Comparison of ENCODE assay signal across 8 cellular contexts in the genomic region with DNA sequence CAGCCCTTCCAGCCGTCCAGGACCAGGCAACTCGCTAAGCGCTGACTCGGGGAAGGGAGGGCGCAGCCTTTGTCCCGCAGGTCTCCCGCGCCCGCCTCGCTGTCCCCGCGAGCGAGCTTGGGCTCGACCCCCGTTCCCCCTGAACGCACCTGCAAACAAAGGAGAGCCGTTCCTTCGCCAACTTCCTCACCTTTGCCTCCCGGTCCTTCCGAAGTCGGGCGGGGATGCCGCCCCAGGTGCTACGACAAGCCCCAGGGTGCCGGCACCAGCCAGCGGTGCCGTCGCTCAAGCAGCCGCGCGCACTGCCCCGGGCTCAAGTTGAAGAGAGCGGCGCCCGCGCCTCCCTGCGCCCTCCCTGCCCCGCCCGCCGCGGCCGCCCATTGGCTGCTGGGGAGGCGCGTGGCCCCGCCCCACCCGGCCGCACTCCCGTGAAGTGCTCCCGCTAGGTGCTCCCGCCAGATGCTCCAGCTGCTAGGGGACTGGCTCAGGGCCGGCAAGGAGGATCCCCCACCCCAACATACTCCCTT.
DNase-seq lines count a peak whose midpoint lies in the region; ATAC-seq and TF ChIP-seq lines count a peak whose summit lies in the region.

No MANE protein-coding gene starts in this region.

- no peak overlapping the region for H3K27ac ChIP-seq in foreskin keratinocyte
- H3K27ac ChIP-seq in tibial artery: peak overlapping the region in 1 of 2 donors; percentile 56

- no peaks in the 10 kb centered on the region for H3K27me3 ChIP-seq in foreskin keratinocyte
- no peaks in the 10 kb centered on the region for H3K27me3 ChIP-seq in tibial artery

- TF ChIP-seq CTCF in foreskin keratinocyte (conservative IDR thresholded peaks at IDR 0.05) (peak; percentile 12), tibial artery (IDR thresholded peaks at IDR 0.05) (no peak)

- peaks cover 0 to 15% (median 5%) of the 10 kb centered on the region in 3 donors for H3K36me3 ChIP-seq in tibial artery

- H3K9me3 ChIP-seq in tibial artery: no peaks in the 10 kb centered on the region

- no peaks in the 10 kb centered on the region for H3K4me1 ChIP-seq in foreskin keratinocyte
- H3K4me1 ChIP-seq in tibial artery: peaks cover 0 to 29% (median 13%) of the 10 kb centered on the region in 4 donors

- DNase-seq in NCI-H2029 (lab: John Stamatoyannopoulos, UW) (peak; percentile 81), NCI-H2029 treated with DMSO at 0.1 percent for 48 hours (lab: John Stamatoyannopoulos, UW) (no peak), NCI-H748 treated with DMSO at 0.1 percent for 48 hours (lab: John Stamatoyannopoulos, UW) (peak; percentile 36), foreskin keratinocyte (peak; percentile 5 to 39), nucleus accumbens (lab: John Stamatoyannopoulos, UW) (peak in 50 of 56 donors; percentile 8 to 85 (median 62)), tibial artery (peak; percentile 68 to 87)
- peak; percentile 71 to 75 for DNase-seq in activated T-cell treated with anti-CD3 and anti-CD28 coated beads, Interleukin-2, amount 50 U/mL, for 48 hours

- ATAC-seq in HG03095 (IDR thresholded peaks at IDR 0.05; ENCODE audit: unreplicated experiment): peak; percentile 83
- ATAC-seq in foreskin keratinocyte: peak; percentile 98

- peak overlapping the region; percentile 46 to 52 for H3K4me3 ChIP-seq in tibial artery

- intact Hi-C loops in tibial artery (cut with DNase I; ENCODE audit: low total_unique reads): no loop called here
